ENCODE assay signal across 14 cellular contexts in the genomic region with DNA sequence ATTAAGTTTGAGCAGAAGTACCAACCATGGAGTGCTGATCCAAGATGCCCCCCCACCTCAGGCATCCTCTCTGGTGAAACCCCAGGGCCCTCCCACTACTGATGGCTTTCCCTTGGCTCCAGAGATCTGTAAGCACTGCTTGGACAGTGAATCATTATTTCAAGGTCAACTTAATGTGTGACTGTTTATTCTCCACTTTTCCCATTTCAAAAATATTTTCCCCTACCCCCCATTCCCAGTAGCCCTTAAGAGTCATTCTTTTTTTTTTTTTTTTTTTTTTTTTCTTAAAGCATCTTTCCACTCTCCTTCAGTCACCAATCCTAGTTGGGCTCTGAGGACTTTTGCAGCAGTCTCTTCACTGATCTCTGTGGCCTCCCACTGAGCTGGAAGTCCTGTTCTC.
A peak's percentile ranks its signal among the peaks of the same experiment; 100 is the strongest.
DNase-seq lines count a peak whose midpoint lies in the region; ATAC-seq, FAIRE-seq and TF ChIP-seq lines count a peak whose summit lies in the region.
"Had no signal": no experiment of that assay in that cellular context is flagged by ENCODE, and none has a peak within 500 bp of the region (broad histone marks: within the 10 kb centered on the region; RNA-seq: fewer than 3 reads in every experiment).

No MANE protein-coding gene starts in this region.

- peaks cover 31% of the 10 kb centered on the region for H3K36me3 Mint-ChIP-seq in astrocyte (ENCODE audit: low read depth, unreplicated experiment)

- peaks cover 28% of the 10 kb centered on the region for H3K4me1 Mint-ChIP-seq in astrocyte (ENCODE audit: low read depth, unreplicated experiment)
- H3K4me1 Mint-ChIP-seq: activated naive CD8-positive, alpha-beta T cell treated with anti-CD3 and anti-CD28 coated beads, Interleukin-2, amount 10 ng/mL, durations not matched to agents 7 days and 5 days; B cell had no signal

- H3K9me3 ChIP-seq in astrocyte (ENCODE audit: insufficient read depth, low read depth, low read length) (no peaks in the 10 kb centered on the region), left ventricle myocardium inferior (replicated peaks) (no peaks in the 10 kb centered on the region)

- H3K79me2 ChIP-seq in ACC112 (ENCODE audit: control insufficient read depth, insufficient read depth, low read length, unreplicated experiment) (no peaks in the 10 kb centered on the region), astrocyte (ENCODE audit: insufficient read depth, low read length) (no peaks in the 10 kb centered on the region)

- no peaks in the 10 kb centered on the region for H3K9me3 Mint-ChIP-seq in astrocyte (ENCODE audit: unreplicated experiment)
- H3K9me3 Mint-ChIP-seq: activated naive CD8-positive, alpha-beta T cell treated with anti-CD3 and anti-CD28 coated beads, Interleukin-2, amount 10 ng/mL, durations not matched to agents 7 days and 5 days had no signal

- H2AFZ ChIP-seq in ACC112 (ENCODE audit: low read length, unreplicated experiment) (no peak overlapping the region), astrocyte (ENCODE audit: low read depth, low read length) (no peak overlapping the region)

- no peak overlapping the region for H3K27ac Mint-ChIP-seq in astrocyte (ENCODE audit: unreplicated experiment)
- H3K27ac Mint-ChIP-seq: activated naive CD8-positive, alpha-beta T cell treated with anti-CD3 and anti-CD28 coated beads, Interleukin-2, amount 10 ng/mL, durations not matched to agents 7 days and 5 days; B cell; progenitor cell of endocrine pancreas had no signal

- no peak for FAIRE-seq in astrocyte (lab: Jason Lieb, UNC)

- peak; percentile 77 for DNase-seq in astrocyte (ENCODE audit: low read depth)
- peak; percentile 57 for DNase-seq in kidney tubule cell (ENCODE audit: low spot score)
- DNase-seq in D341Med (ENCODE audit: low spot score), result no peak
- DNase-seq in DMS79 treated with DMSO at 0.1 percent for 48 hours (lab: John Stamatoyannopoulos, UW), result no peak
- no peak for DNase-seq in left ventricle myocardium inferior
- DNase-seq: activated naive CD8-positive, alpha-beta T cell treated with anti-CD3 and anti-CD28 coated beads, Interleukin-2, amount 10 ng/mL, durations not matched to agents 7 days and 5 days; dorsolateral prefrontal cortex; foreskin melanocyte; GOT3 had no signal

- H3K27me3 ChIP-seq in ACC112 (ENCODE audit: insufficient read depth, low read length) (no peaks in the 10 kb centered on the region), astrocyte (ENCODE audit: insufficient read depth, low read length) (no peaks in the 10 kb centered on the region), left ventricle myocardium inferior (ENCODE audit: low read depth) (no peaks in the 10 kb centered on the region)
- H3K27me3 ChIP-seq: dorsolateral prefrontal cortex had no signal

- intact Hi-C loops in left ventricle myocardium inferior (cut with micrococcal nuclease), result no loop called here

- no peak overlapping the region for H3K4me3 ChIP-seq in ACC112 (ENCODE audit: low read depth, low read length)
- no peak overlapping the region for H3K4me3 ChIP-seq in astrocyte (ENCODE audit: insufficient read depth, low read depth, low read length)
- H3K4me3 ChIP-seq in left ventricle myocardium inferior, result no peak overlapping the region
- H3K4me3 ChIP-seq: dorsolateral prefrontal cortex had no signal

- peak overlapping the region; percentile 50 for H3K27ac ChIP-seq in ACC112 (ENCODE audit: low read depth, low read length)
- peak overlapping the region; percentile 27 for H3K27ac ChIP-seq in astrocyte (ENCODE audit: low read depth, low read length)
- H3K27ac ChIP-seq in left ventricle myocardium inferior (replicated peaks), result no peak overlapping the region
- H3K27ac ChIP-seq: dorsolateral prefrontal cortex had no signal

- H3K4me1 ChIP-seq in ACC112 (ENCODE audit: control insufficient read depth, insufficient read depth, low read length, unreplicated experiment), result peaks cover 11% of the 10 kb centered on the region
- H3K4me1 ChIP-seq in astrocyte (ENCODE audit: insufficient read depth, low read length), result peaks cover 6% of the 10 kb centered on the region
- H3K4me1 ChIP-seq in left ventricle myocardium inferior, result no peaks in the 10 kb centered on the region

- H3K4me2 ChIP-seq in astrocyte (ENCODE audit: low read length), result peak overlapping the region; percentile 33

- TF ChIP-seq CTCF in astrocyte (IDR thresholded peaks at IDR 0.05; ENCODE audit: insufficient read depth, low read depth, low read length) (no peak), left ventricle myocardium inferior (IDR thresholded peaks at IDR 0.05; ENCODE audit: borderline replicate concordance) (no peak)

- peaks cover 25% of the 10 kb centered on the region; the same call in 1 of the 2 replicates for H3K36me3 ChIP-seq in ACC112 (ENCODE audit: insufficient read depth, low read length)
- H3K36me3 ChIP-seq in astrocyte (ENCODE audit: insufficient read depth, low read length), result peaks cover 10% of the 10 kb centered on the region
- H3K36me3 ChIP-seq in left ventricle myocardium inferior, result peaks cover 79% of the 10 kb centered on the region

- no peak overlapping the region for H3K9ac ChIP-seq in astrocyte (ENCODE audit: low read length)

- ATAC-seq in GM19463 (IDR thresholded peaks at IDR 0.05; ENCODE audit: unreplicated experiment) (peak; percentile 31), HG03460 (IDR thresholded peaks at IDR 0.05; ENCODE audit: unreplicated experiment) (no peak)

- H4K20me1 ChIP-seq in astrocyte (ENCODE audit: insufficient read depth, low read length), result no peaks in the 10 kb centered on the region

- H3K27me3 Mint-ChIP-seq in astrocyte (ENCODE audit: low read depth, unreplicated experiment), result no peaks in the 10 kb centered on the region
- H3K27me3 Mint-ChIP-seq: activated naive CD8-positive, alpha-beta T cell treated with anti-CD3 and anti-CD28 coated beads, Interleukin-2, amount 10 ng/mL, durations not matched to agents 7 days and 5 days; B cell; progenitor cell of endocrine pancreas had no signal

- H3K4me3 Mint-ChIP-seq in astrocyte (ENCODE audit: unreplicated experiment), result peak overlapping the region; percentile 68
- H3K4me3 Mint-ChIP-seq: activated naive CD8-positive, alpha-beta T cell treated with anti-CD3 and anti-CD28 coated beads, Interleukin-2, amount 10 ng/mL, durations not matched to agents 7 days and 5 days; B cell had no signal

Comparison
In these comparisons a context has a peak if more than half of its experiments do, and no peak if none do; other contexts are left out.
1. DNase-seq: peak in astrocyte (single experiment) and kidney tubule cell (single experiment); none in D341Med (single experiment), DMS79 treated with DMSO at 0.1 percent for 48 hours (single experiment) and left ventricle myocardium inferior (single experiment).